Comparison of ENCODE assay signal across 31 cellular contexts in genomic region chr13:40330950-40331349, GRCh38.
"Had no signal": no experiment of that assay in that cellular context is flagged by ENCODE, and none has a peak within 500 bp of the region (broad histone marks: within the 10 kb centered on the region; RNA-seq: fewer than 3 reads in every experiment).

No MANE protein-coding gene starts in this region.

- H3K9me3 ChIP-seq: gastroesophageal sphincter, neutrophil, ovary, sigmoid colon, tibial nerve had no signal

- FAIRE-seq: astrocyte, kidney had no signal

- H3K27ac ChIP-seq: gastroesophageal sphincter, neutrophil, ovary, sigmoid colon, tibial nerve had no signal

- H3K4me3 Mint-ChIP-seq: activated B cell treated with CpG ODN at 0.5 μM for 24 hours; activated CD4-positive, alpha-beta T cell treated with anti-CD3 and anti-CD28 coated beads for 36 hours; activated CD8-positive, alpha-beta memory T cell treated with anti-CD3 and anti-CD28 coated beads, Interleukin-2, amount 10 ng/mL, durations not matched to agents 7 days and 5 days; activated CD8-positive, alpha-beta T cell treated with anti-CD3 and anti-CD28 coated beads, Interleukin-2, amount 10 ng/mL, durations not matched to agents 7 days and 5 days; activated T-cell treated with anti-CD3 and anti-CD28 coated beads, Interleukin-2, amount 50 U/mL, for 72 hours; dendritic cell treated with granulocyte-macrophage colony-stimulating factor and Interleukin-4, amounts not matched to agents 40 ng/mL and 50 ng/mL, for 4 days; endodermal cell; immature natural killer cell; mesothelial cell of epicardium; naive B cell; nephron progenitor cell; T-helper 2 cell treated with Interferon-gamma antibody and Interleukin-4, amounts not matched to agents 5 μg/mL and 100 μg/mL, for 36 hours had no signal

- H3K36me3 Mint-ChIP-seq: activated CD8-positive, alpha-beta memory T cell treated with anti-CD3 and anti-CD28 coated beads, Interleukin-2, amount 10 ng/mL, durations not matched to agents 7 days and 5 days; immature natural killer cell; mesothelial cell of epicardium; naive B cell had no signal

- H3K36me3 ChIP-seq: brain microvascular endothelial cell, gastroesophageal sphincter, neutrophil, ovary, sigmoid colon, tibial nerve had no signal

- H3K4me1 ChIP-seq: sigmoid colon had no signal

- ATAC-seq: activated CD4-positive, alpha-beta T cell treated with anti-CD3 and anti-CD28 coated beads for 36 hours; activated CD8-positive, alpha-beta memory T cell treated with anti-CD3 and anti-CD28 coated beads, Interleukin-2, amount 10 ng/mL, durations not matched to agents 7 days and 5 days; activated CD8-positive, alpha-beta T cell treated with anti-CD3 and anti-CD28 coated beads, Interleukin-2, amount 10 ng/mL, durations not matched to agents 7 days and 5 days; activated T-cell treated with anti-CD3 and anti-CD28 coated beads, Interleukin-2, amount 50 U/mL, for 72 hours; gastroesophageal sphincter; left colon had no signal

- H3K27ac Mint-ChIP-seq: activated B cell treated with CpG ODN at 0.5 μM for 24 hours; activated CD4-positive, alpha-beta T cell treated with anti-CD3 and anti-CD28 coated beads for 36 hours; activated CD8-positive, alpha-beta memory T cell treated with anti-CD3 and anti-CD28 coated beads, Interleukin-2, amount 10 ng/mL, durations not matched to agents 7 days and 5 days; activated CD8-positive, alpha-beta T cell treated with anti-CD3 and anti-CD28 coated beads, Interleukin-2, amount 10 ng/mL, durations not matched to agents 7 days and 5 days; activated T-cell treated with anti-CD3 and anti-CD28 coated beads, Interleukin-2, amount 50 U/mL, for 72 hours; dendritic cell treated with granulocyte-macrophage colony-stimulating factor and Interleukin-4, amounts not matched to agents 40 ng/mL and 50 ng/mL, for 4 days; endodermal cell; immature natural killer cell; mesothelial cell of epicardium; nephron progenitor cell; progenitor cell of endocrine pancreas; T-helper 2 cell treated with Interferon-gamma antibody and Interleukin-4, amounts not matched to agents 5 μg/mL and 100 μg/mL, for 36 hours had no signal

- H3K27me3 ChIP-seq: brain microvascular endothelial cell, gastroesophageal sphincter, neutrophil, ovary, sigmoid colon, tibial nerve had no signal

- DNase-seq: activated B cell treated with CpG ODN at 0.5 μM for 24 hours; activated CD4-positive, alpha-beta T cell treated with anti-CD3 and anti-CD28 coated beads for 36 hours; activated CD8-positive, alpha-beta memory T cell treated with anti-CD3 and anti-CD28 coated beads, Interleukin-2, amount 10 ng/mL, durations not matched to agents 7 days and 5 days; activated CD8-positive, alpha-beta T cell treated with anti-CD3 and anti-CD28 coated beads, Interleukin-2, amount 10 ng/mL, durations not matched to agents 7 days and 5 days; activated naive CD4-positive, alpha-beta T cell treated with Interleukin-2 at 50 U/mL for 16 hours; activated T-cell treated with anti-CD3 and anti-CD28 coated beads, Interleukin-2, amount 50 U/mL, for 72 hours; amniotic stem cell; brain microvascular endothelial cell; central memory CD4-positive, alpha-beta T cell; endodermal cell; hypothalamus; immature natural killer cell; kidney; left colon; naive B cell; nephron progenitor cell; ovary; retina; sigmoid colon; stimulated activated CD4-positive, alpha-beta T cell treated with anti-CD3 and anti-CD28 coated beads, Interleukin-2, amount 100 ng/mL, for 24 hours; stimulated activated naive CD4-positive, alpha-beta T cell treated with Interleukin-2 at 50 U/mL for 16 hours; T-helper 1 cell had no signal

- H3K4me1 Mint-ChIP-seq: nephron progenitor cell had no signal

- H3K4me3 ChIP-seq: gastroesophageal sphincter, ovary, sigmoid colon, smooth muscle cell, tibial nerve had no signal

- H3K9me3 Mint-ChIP-seq: activated B cell treated with CpG ODN at 0.5 μM for 24 hours; dendritic cell treated with granulocyte-macrophage colony-stimulating factor and Interleukin-4, amounts not matched to agents 40 ng/mL and 50 ng/mL, for 4 days; immature natural killer cell; naive B cell; T-helper 2 cell treated with Interferon-gamma antibody and Interleukin-4, amounts not matched to agents 5 μg/mL and 100 μg/mL, for 36 hours had no signal

- H3K27me3 Mint-ChIP-seq: activated B cell treated with CpG ODN at 0.5 μM for 24 hours; activated CD4-positive, alpha-beta T cell treated with anti-CD3 and anti-CD28 coated beads for 36 hours; activated CD8-positive, alpha-beta memory T cell treated with anti-CD3 and anti-CD28 coated beads, Interleukin-2, amount 10 ng/mL, durations not matched to agents 7 days and 5 days; naive B cell; progenitor cell of endocrine pancreas had no signal
